11 cellular contexts compared by ENCODE assay signal in genomic region chr3:140092883-140093536, GRCh38.
A peak's percentile ranks its signal among the peaks of the same experiment; 100 is the strongest.
DNase-seq lines count a peak whose midpoint lies in the region; ATAC-seq lines count a peak whose summit lies in the region.
"Had no signal": no experiment of that assay in that cellular context is flagged by ENCODE, and none has a peak within 500 bp of the region (broad histone marks: within the 10 kb centered on the region; RNA-seq: fewer than 3 reads in every experiment).

No MANE protein-coding gene starts in this region.

- peak; percentile 48 for ATAC-seq in GM19351 (IDR thresholded peaks at IDR 0.05; ENCODE audit: unreplicated experiment)

- DNase-seq in Daoy (ENCODE audit: low read depth), result peak; percentile 25
- DNase-seq in NCI-H69 (lab: John Stamatoyannopoulos, UW), result peak; percentile 71
- peak; percentile 39 for DNase-seq in iPS-NIHi11 (ENCODE audit: low spot score)
- no peak for DNase-seq in cortex of kidney (lab: John Stamatoyannopoulos, UW)
- no peak for DNase-seq in globus pallidus (ENCODE audit: low spot score)
- DNase-seq in activated CD4-positive, CD25-positive, alpha-beta regulatory T cell (lab: John Stamatoyannopoulos, UW), result no peak
- no peak for DNase-seq in UCSD-AML1 (lab: John Stamatoyannopoulos, UW; ENCODE audit: unreplicated experiment)
- DNase-seq: activated naive CD4-positive, alpha-beta T cell treated with anti-CD3 and anti-CD28 coated beads, Interleukin-2, amount 50 U/mL, for 16 hours; CD8-positive, alpha-beta memory T cell; esophagus squamous epithelium had no signal

Comparison
In these comparisons a context has a peak if more than half of its experiments do, and no peak if none do; other contexts are left out.
1. DNase-seq: peak in Daoy (single experiment), NCI-H69 (single experiment) and iPS-NIHi11 (single experiment); none in cortex of kidney (single experiment), globus pallidus (single experiment), activated CD4-positive, CD25-positive, alpha-beta regulatory T cell (0 of 4) and UCSD-AML1 (single experiment).